19 cellular contexts compared by ENCODE assay signal in the genomic region with DNA sequence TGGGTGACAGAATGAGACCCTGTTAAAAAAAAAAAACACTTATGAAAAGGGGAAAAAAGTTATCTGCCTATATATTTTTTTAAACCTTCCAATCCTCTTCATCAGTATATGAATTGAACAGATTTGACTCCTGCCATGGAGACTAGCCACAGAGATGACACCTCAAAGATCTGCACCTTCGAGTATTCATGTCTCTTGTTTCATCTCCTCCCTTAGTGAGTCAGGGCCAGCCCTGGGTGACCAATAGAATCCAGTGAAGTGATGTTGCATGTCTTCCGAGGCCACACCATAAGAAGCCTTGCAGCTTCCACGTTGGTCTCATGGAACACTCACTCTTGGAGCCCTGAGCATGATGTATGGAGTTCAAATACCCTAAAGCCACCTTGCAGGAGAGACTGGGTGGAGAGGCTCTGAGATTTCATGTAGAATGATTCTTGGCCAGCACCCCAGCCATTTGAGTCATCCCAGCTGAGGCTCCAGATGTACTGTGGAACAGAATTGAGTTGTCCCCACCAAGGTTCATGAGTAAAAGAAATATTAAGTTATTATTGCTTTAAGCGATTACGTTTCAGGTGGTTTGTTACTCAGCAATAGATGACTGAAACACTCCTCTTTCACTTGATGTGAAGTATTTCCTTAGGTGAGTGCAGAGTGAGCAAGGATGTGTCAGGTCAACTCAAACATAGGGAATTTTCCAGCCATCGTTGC.
DNase-seq lines count a peak whose midpoint lies in the region; ATAC-seq lines count a peak whose summit lies in the region.
"Had no signal": no experiment of that assay in that cellular context is flagged by ENCODE, and none has a peak within 500 bp of the region (broad histone marks: within the 10 kb centered on the region; RNA-seq: fewer than 3 reads in every experiment).

No MANE protein-coding gene starts in this region.

- H3K27ac ChIP-seq in BLaER1: no peak overlapping the region
- H3K27ac ChIP-seq: adrenal gland, C4-2B, HL-60, parathyroid adenoma, SJCRH30 had no signal

- H3K27me3 ChIP-seq in BLaER1 (no peaks in the 10 kb centered on the region), adipocyte (replicated peaks; ENCODE audit: control insufficient read depth, insufficient read depth, low read length) (peaks cover 5% of the 10 kb centered on the region)
- H3K27me3 ChIP-seq: adrenal gland, SJCRH30 had no signal

- H3K36me3 ChIP-seq in BLaER1: no peaks in the 10 kb centered on the region
- no peaks in the 10 kb centered on the region for H3K36me3 ChIP-seq in adipocyte (ENCODE audit: control insufficient read depth, insufficient read depth, low read length, severe bottlenecking)
- H3K36me3 ChIP-seq: adrenal gland, HAP-1, SJCRH30 had no signal

- H3K9me3 ChIP-seq in BLaER1 (peaks cover 10% of the 10 kb centered on the region; the same call in 1 of the 2 replicates), adipocyte (ENCODE audit: control insufficient read depth, low read length) (no peaks in the 10 kb centered on the region)
- H3K9me3 ChIP-seq: adrenal gland, HAP-1, SJCRH30 had no signal

- no peaks in the 10 kb centered on the region for H4K20me1 ChIP-seq in BLaER1

- H3K4me1 ChIP-seq in BLaER1 (peaks cover 28% of the 10 kb centered on the region), adipocyte (ENCODE audit: control insufficient read depth, insufficient read depth, low read length) (peaks cover 4% of the 10 kb centered on the region)
- H3K4me1 ChIP-seq: adrenal gland, parathyroid adenoma, SJCRH30 had no signal

- no peak overlapping the region for H3K9ac ChIP-seq in BLaER1
- H3K9ac ChIP-seq in adipocyte (ENCODE audit: low read length): no peak overlapping the region
- H3K9ac ChIP-seq: parathyroid adenoma had no signal

- H3K4me2 ChIP-seq in BLaER1: peak overlapping the region; percentile 79; the same call in 1 of the 2 replicates

- H3K4me3 ChIP-seq in BLaER1 (no peak overlapping the region), adipocyte (ENCODE audit: low read length) (no peak overlapping the region)
- H3K4me3 ChIP-seq: adrenal gland, HAP-1, SJCRH30 had no signal

- DNase-seq in GM04504 (ENCODE audit: low read depth): peak; percentile 27
- peak; percentile 59 for DNase-seq in adipocyte (ENCODE audit: low read depth)
- DNase-seq in fibroblast of peridontal ligament (ENCODE audit: extremely low read depth): peak; percentile 44
- no peak for DNase-seq in amniotic stem cell (lab: John Stamatoyannopoulos, UW)
- no peak for DNase-seq in pons (ENCODE audit: low spot score)
- DNase-seq in cortex of kidney (lab: John Stamatoyannopoulos, UW): no peak
- DNase-seq: activated effector memory CD4-positive, alpha-beta T cell treated with anti-CD3 and anti-CD28 coated beads, Interleukin-2, amount 50 U/mL, for 16 hours; cerebellar nuclear complex; DMS 273 treated with DMSO at 0.1 percent for 48 hours; SJCRH30; stimulated activated CD4-positive, alpha-beta T cell treated with anti-CD3 and anti-CD28 coated beads, Interleukin-4, amount 100 ng/mL, for 24 hours had no signal

- ATAC-seq in GM21515 (IDR thresholded peaks at IDR 0.05; ENCODE audit: unreplicated experiment): no peak
- ATAC-seq: natural killer cell treated with Interleukin-12 subunit alpha and Interleukin-12 subunit beta and Interleukin-15 and Interleukin-18, amount 100 ng/mL, for 72 hours had no signal

Comparison
In these comparisons a context has a peak if more than half of its experiments do, and no peak if none do; other contexts are left out.
1. DNase-seq: peak in GM04504 (single experiment), adipocyte (single experiment) and fibroblast of peridontal ligament (single experiment); none in amniotic stem cell (single experiment), pons (single experiment) and cortex of kidney (single experiment).